ENCODE assay signal across 26 cellular contexts in the genomic region with DNA sequence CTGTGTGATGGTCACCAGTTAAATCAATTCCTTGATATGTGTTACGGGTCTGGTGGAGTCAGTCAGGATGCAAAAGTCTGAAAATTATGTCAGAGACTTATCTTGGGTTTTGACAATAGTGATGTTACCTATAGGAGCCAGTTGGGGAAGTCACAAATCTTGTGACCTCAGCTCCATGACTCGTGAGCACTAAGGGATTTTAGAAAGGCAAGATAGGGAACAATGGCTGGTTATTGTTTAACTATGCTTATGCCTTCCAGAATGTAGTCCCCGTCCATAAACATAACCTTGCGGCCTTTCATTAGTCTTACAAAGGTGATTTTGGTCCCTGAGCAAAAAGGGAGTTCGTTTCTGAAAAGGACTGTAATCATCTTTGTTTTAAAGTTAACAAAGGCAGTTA.
"Had no signal": no experiment of that assay in that cellular context is flagged by ENCODE, and none has a peak within 500 bp of the region (broad histone marks: within the 10 kb centered on the region; RNA-seq: fewer than 3 reads in every experiment).

No MANE protein-coding gene starts in this region.

- H3K27ac Mint-ChIP-seq: natural killer cell; stimulated activated memory B cell treated with anti-CD40 and anti-IgM and Interleukin-4, amounts not matched to agents 10 μg/mL and 1 μg/mL and 100 μg/mL, for 72 hours; stimulated activated naive CD8-positive, alpha-beta T cell treated with anti-CD3 and anti-CD28 coated beads, Interleukin-15, amount 100 ng/mL, for 72 hours had no signal

- H3K36me3 ChIP-seq: gastrocnemius medialis, heart right ventricle, pancreas, prostate gland, right lobe of liver, spleen, tibial nerve, upper lobe of right lung, vagina had no signal

- ATAC-seq: gastrocnemius medialis; heart right ventricle; left cardiac atrium; left ventricle myocardium superior; natural killer cell; pancreas; right lobe of liver; stimulated activated memory B cell treated with anti-CD40 and anti-IgM and Interleukin-4, amounts not matched to agents 10 μg/mL and 1 μg/mL and 100 μg/mL, for 72 hours; stimulated activated naive CD8-positive, alpha-beta T cell treated with anti-CD3 and anti-CD28 coated beads, Interleukin-15, amount 100 ng/mL, for 72 hours; upper lobe of right lung had no signal

- FAIRE-seq: pancreas had no signal

- H3K36me3 Mint-ChIP-seq: natural killer cell; stimulated activated memory B cell treated with anti-CD40 and anti-IgM and Interleukin-4, amounts not matched to agents 10 μg/mL and 1 μg/mL and 100 μg/mL, for 72 hours had no signal

- H3K9me3 Mint-ChIP-seq: natural killer cell; neural crest cell; stimulated activated naive CD8-positive, alpha-beta T cell treated with anti-CD3 and anti-CD28 coated beads, Interleukin-15, amount 100 ng/mL, for 72 hours had no signal

- H3K27ac ChIP-seq: coronary artery, gastrocnemius medialis, heart right ventricle, pancreas, prostate gland, right lobe of liver, spleen, testis, tibial nerve, upper lobe of right lung, vagina had no signal

- H3K27me3 Mint-ChIP-seq: stimulated activated naive CD8-positive, alpha-beta T cell treated with anti-CD3 and anti-CD28 coated beads, Interleukin-15, amount 100 ng/mL, for 72 hours had no signal

- H3K27me3 ChIP-seq: gastrocnemius medialis, heart right ventricle, right lobe of liver, testis, tibial nerve, vagina had no signal

- H3K4me3 Mint-ChIP-seq: natural killer cell; neural crest cell; stimulated activated memory B cell treated with anti-CD40 and anti-IgM and Interleukin-4, amounts not matched to agents 10 μg/mL and 1 μg/mL and 100 μg/mL, for 72 hours; stimulated activated naive CD8-positive, alpha-beta T cell treated with anti-CD3 and anti-CD28 coated beads, Interleukin-15, amount 100 ng/mL, for 72 hours had no signal

- H3K4me1 Mint-ChIP-seq: natural killer cell; neural crest cell; stimulated activated memory B cell treated with anti-CD40 and anti-IgM and Interleukin-4, amounts not matched to agents 10 μg/mL and 1 μg/mL and 100 μg/mL, for 72 hours had no signal

- H3K4me3 ChIP-seq: coronary artery, gastrocnemius medialis, heart right ventricle, lung, pancreas, prostate gland, right lobe of liver, spleen, testis, tibial nerve, upper lobe of right lung, vagina had no signal

- DNase-seq: effector CD8-positive, alpha-beta T cell; gastrocnemius medialis; heart right ventricle; islet precursor cell; left cardiac atrium; left ventricle myocardium superior; mesendoderm; natural killer cell; nucleus accumbens; pancreas; retina; right lobe of liver; spleen; stimulated activated CD4-positive, alpha-beta T cell treated with anti-CD3 and anti-CD28 coated beads, Interleukin-15, amount 100 ng/mL, for 24 hours; stimulated activated CD4-positive, alpha-beta T cell treated with anti-CD3 and anti-CD28 coated beads, Interleukin-1b, Interleukin-23, amount 100 ng/mL, for 48 hours; stimulated activated CD4-positive, alpha-beta T cell treated with anti-CD3 and anti-CD28 coated beads, Interleukin-4, amount 100 ng/mL, for 24 hours; stimulated activated naive CD8-positive, alpha-beta T cell treated with anti-CD3 and anti-CD28 coated beads, Interleukin-15, amount 100 ng/mL, for 72 hours; testis; upper lobe of right lung had no signal

- H3K9me3 ChIP-seq: gastrocnemius medialis, heart right ventricle, pancreas, prostate gland, right lobe of liver, spleen, testis, tibial nerve, upper lobe of right lung, vagina had no signal

- H3K4me1 ChIP-seq: gastrocnemius medialis, pancreas, prostate gland, right lobe of liver, spleen, upper lobe of right lung, vagina had no signal
